Comparison of ENCODE assay signal across 8 cellular contexts in genomic region chr9:84953797-84954695, GRCh38.
A peak's percentile ranks its signal among the peaks of the same experiment; 100 is the strongest.
DNase-seq lines count a peak whose midpoint lies in the region; ATAC-seq and TF ChIP-seq lines count a peak whose summit lies in the region.

No MANE protein-coding gene starts in this region.

- no peak overlapping the region for H3K4me3 Mint-ChIP-seq in Calu3 (ENCODE audit: low read depth, unreplicated experiment)
- no peak overlapping the region for H3K4me3 Mint-ChIP-seq in activated naive CD4-positive, alpha-beta T cell treated with anti-CD3 and anti-CD28 coated beads, Interleukin-2, amount 10 ng/mL, durations not matched to agents 7 days and 5 days

- 25 to 28% (median 28%) methylated on average over 21 of the region's 21 CpGs for WGBS in heart left ventricle, 4 donors

- no peaks in the 10 kb centered on the region for H3K27me3 ChIP-seq in heart left ventricle

- TF ChIP-seq CTCF in Calu3 (IDR thresholded peaks at IDR 0.05; ENCODE audit: unreplicated experiment) (peak; percentile 75), heart left ventricle (IDR thresholded peaks at IDR 0.05) (peak; percentile 91 to 98 (median 95))

- intact Hi-C loops in Calu3 (cut with micrococcal nuclease; ENCODE audit: unreplicated experiment): loop anchor here (5.0 to 10.0 kb wide), 2 partner anchors 257 to 301 kb away; no protein-coding TSS in a partner anchor
- intact Hi-C loops in heart left ventricle (cut with DNase I): loop anchor here (1.0 to 10.0 kb wide), 14 partner anchors 149 to 661 kb away; partner anchors contain the start of gene NTRK2 (in 1 of the 10)

- CTCF ChIA-PET in Calu3 (lab: Charles Lee): no interaction called here
- CTCF ChIA-PET in activated naive CD4-positive, alpha-beta T cell treated with anti-CD3 and anti-CD28 coated beads, Interleukin-2, amount 10 ng/mL, durations not matched to agents 7 days and 5 days (lab: Charles Lee): interaction anchor here (1.7 kb wide), 1 partner anchor 13 kb away, joined by 4 read pairs; no protein-coding TSS in a partner anchor

- H3K4me1 Mint-ChIP-seq in Calu3 (ENCODE audit: low read depth, unreplicated experiment): peaks cover 9% of the 10 kb centered on the region
- H3K4me1 Mint-ChIP-seq in activated naive CD4-positive, alpha-beta T cell treated with anti-CD3 and anti-CD28 coated beads, Interleukin-2, amount 10 ng/mL, durations not matched to agents 7 days and 5 days: no peaks in the 10 kb centered on the region

- H3K9me3 ChIP-seq in heart left ventricle: no peaks in the 10 kb centered on the region

- no peak for TF ChIP-seq POLR2A in heart left ventricle (IDR thresholded peaks at IDR 0.05)

- peaks cover 0 to 24% (median 2%) of the 10 kb centered on the region in 12 donors for H3K4me1 ChIP-seq in heart left ventricle

- DNase-seq in Calu3 (peak; percentile 77), GM19240 (ENCODE audit: insufficient read length, low spot score) (peak; percentile 74), NCI-H526 treated with DMSO at 0.1 percent for 48 hours (lab: John Stamatoyannopoulos, UW) (peak; percentile 35), heart left ventricle (peak; percentile 71 to 84 (median 76)), pulmonary artery endothelial cell (ENCODE audit: low read depth, low spot score) (peak; percentile 13), DMS114 treated with DMSO at 0.1 percent for 48 hours (lab: John Stamatoyannopoulos, UW; ENCODE audit: unreplicated experiment) (no peak)
- peak; percentile 58 for DNase-seq in activated naive CD4-positive, alpha-beta T cell treated with anti-CD3 and anti-CD28 coated beads, Interleukin-2, amount 10 ng/mL, durations not matched to agents 7 days and 5 days

- ATAC-seq in HG03280 (IDR thresholded peaks at IDR 0.05; ENCODE audit: unreplicated experiment) (peak; percentile 96), heart left ventricle (peak; percentile 89 to 99 (median 94))

- no peaks in the 10 kb centered on the region for H3K36me3 ChIP-seq in heart left ventricle

- H3K9me3 Mint-ChIP-seq in Calu3 (ENCODE audit: low read depth, unreplicated experiment): no peaks in the 10 kb centered on the region
- H3K9me3 Mint-ChIP-seq in activated naive CD4-positive, alpha-beta T cell treated with anti-CD3 and anti-CD28 coated beads, Interleukin-2, amount 10 ng/mL, durations not matched to agents 7 days and 5 days: no peaks in the 10 kb centered on the region

- H3K4me3 ChIP-seq in heart left ventricle: no peak overlapping the region

- no peak overlapping the region for H3K27ac Mint-ChIP-seq in Calu3 (ENCODE audit: unreplicated experiment)
- no peak overlapping the region for H3K27ac Mint-ChIP-seq in activated naive CD4-positive, alpha-beta T cell treated with anti-CD3 and anti-CD28 coated beads, Interleukin-2, amount 10 ng/mL, durations not matched to agents 7 days and 5 days

- no TSS peak for BruUV-seq in Calu3 (replicated peaks; lab: Mats Ljungman, UMichigan)

- no peaks in the 10 kb centered on the region for H3K27me3 Mint-ChIP-seq in Calu3 (ENCODE audit: unreplicated experiment)
- H3K27me3 Mint-ChIP-seq in activated naive CD4-positive, alpha-beta T cell treated with anti-CD3 and anti-CD28 coated beads, Interleukin-2, amount 10 ng/mL, durations not matched to agents 7 days and 5 days: peaks cover 8% of the 10 kb centered on the region

- no peaks in the 10 kb centered on the region for H3K36me3 Mint-ChIP-seq in Calu3 (ENCODE audit: insufficient read depth, unreplicated experiment)
- no peaks in the 10 kb centered on the region for H3K36me3 Mint-ChIP-seq in activated naive CD4-positive, alpha-beta T cell treated with anti-CD3 and anti-CD28 coated beads, Interleukin-2, amount 10 ng/mL, durations not matched to agents 7 days and 5 days

- peak overlapping the region in 1 of 12 donors; percentile 13 for H3K27ac ChIP-seq in heart left ventricle
